1 cellular context compared by ENCODE assay signal in genomic region chr13:50256922-50257321, GRCh38.
TF ChIP-seq lines count a peak whose summit lies in the region.

No MANE protein-coding gene starts in this region.

TF ChIP-seq in HEK293, 187 proteins besides CTCF, POLR2A, EP300 and RAD21:
- peak; percentile 98 for TF ChIP-seq ZNF146 (tag by site-specific recombination; IDR thresholded peaks at IDR 0.05)
- TF ChIP-seq ZNF280D (tag by site-specific recombination; IDR thresholded peaks at IDR 0.05), result 0 out of 2 replicates have a peak, but pooled peaks have one; percentile 25
